17 cellular contexts compared by ENCODE assay signal in genomic region chr2:238420878-238421694, GRCh38. TPM values are rescaled to one million over a fixed set of nuclear protein-coding genes. Genes with fewer than 3 reads are reported as not detected.
A peak's percentile ranks its signal among the peaks of the same experiment; 100 is the strongest.
DNase-seq lines count a peak whose midpoint lies in the region; ATAC-seq, FAIRE-seq and TF ChIP-seq lines count a peak whose summit lies in the region.
"Had no signal": no experiment of that assay in that cellular context is flagged by ENCODE, and none has a peak within 500 bp of the region (broad histone marks: within the 10 kb centered on the region; RNA-seq: fewer than 3 reads in every experiment).

No MANE protein-coding gene starts in this region.

- TF ChIP-seq CTCF in liver (IDR thresholded peaks at IDR 0.05; ENCODE audit: low read depth, low read length, missing input control) (no peak), HepG2 (CRISPR knock-in tag; IDR thresholded peaks at IDR 0.05) (no peak), mammary epithelial cell (conservative IDR thresholded peaks at IDR 0.05 in 1 of 2, IDR thresholded peaks at IDR 0.05 in 1 of 2; ENCODE audit: extremely low read depth in 1 of 2, insufficient read depth in 1 of 2, low read depth in 1 of 2, low read length in 2 of 2) (no peak), MM.1S (IDR thresholded peaks at IDR 0.05; ENCODE audit: low read length) (no peak)

- peak overlapping the region; percentile 22 for H3K56ac ChIP-seq in mesendoderm (ENCODE audit: low read length)

- H3K36me3 ChIP-seq in liver (ENCODE audit: control insufficient read depth in 4 of 4, insufficient read depth in 3 of 4, low read depth in 1 of 4, low read length in 3 of 4) (no peaks in the 10 kb centered on the region), HepG2 (replicated peaks in 1 of 2; ENCODE audit: control insufficient read depth in 1 of 2, insufficient read depth in 2 of 2, low read length in 2 of 2) (no peaks in the 10 kb centered on the region), mammary epithelial cell (ENCODE audit: insufficient read depth, low read length) (no peaks in the 10 kb centered on the region), mesendoderm (ENCODE audit: control insufficient read depth, insufficient read depth, low read length) (no peaks in the 10 kb centered on the region), MM.1S (replicated peaks; ENCODE audit: insufficient read depth, low read length) (no peaks in the 10 kb centered on the region)
- H3K36me3 ChIP-seq: left lung had no signal

- no TSS peak for BruUV-seq in HepG2 (replicated peaks; lab: Mats Ljungman, UMichigan)
- BruUV-seq in mammary epithelial cell (replicated peaks; lab: Mats Ljungman, UMichigan) = no TSS peak

- WGBS in liver = 73% methylated on average over 16 of the region's 16 CpGs
- WGBS in HepG2 (ENCODE audit: low lambda C conversion rate) = 81% methylated on average over 16 of the region's 16 CpGs
- WGBS in mammary epithelial cell (ENCODE audit: low coverage, missing lambda C conversion rate) = 26% methylated on average over 15 of the region's 16 CpGs
- WGBS in mesendoderm (ENCODE audit: extremely low coverage, insufficient coverage, low lambda C conversion rate) = no CpG with 5 or more reads among the region's 16 CpGs

- CTCF ChIA-PET in HepG2 (lab: Yijun Ruan, JAX; ENCODE audit: low intra/inter-chr PET ratio, low total read pairs) = no interaction called here
- CTCF ChIA-PET in mammary epithelial cell (lab: Charles Lee; ENCODE audit: low non-redundant PET) = no interaction called here

- H3K4me3 ChIP-seq in liver (ENCODE audit: low read depth in 1 of 3, low read length in 3 of 3) (no peak overlapping the region), HepG2 (replicated peaks in 1 of 3; ENCODE audit: insufficient read depth in 1 of 3, low read depth in 2 of 3, low read length in 3 of 3) (no peak overlapping the region), mammary epithelial cell (replicated peaks in 1 of 3; ENCODE audit: insufficient read depth in 1 of 3, low read depth in 2 of 3, low read length in 3 of 3) (no peak overlapping the region), mesendoderm (ENCODE audit: low read length) (no peak overlapping the region), MM.1S (ENCODE audit: low read length) (no peak overlapping the region)
- H3K4me3 ChIP-seq: left lung had no signal

- intact Hi-C loops in HepG2 (cut with micrococcal nuclease; ENCODE audit: unreplicated experiment) = no loop called here
- intact Hi-C loops in mammary epithelial cell (cut with micrococcal nuclease) = no loop called here

- H2BK120ac ChIP-seq in mesendoderm (ENCODE audit: low read depth, low read length) = no peak overlapping the region

- no peak overlapping the region for H3K9ac ChIP-seq in liver (ENCODE audit: low read depth in 1 of 2, low read length in 2 of 2)
- H3K9ac ChIP-seq in HepG2 (ENCODE audit: insufficient read depth, low read depth, low read length) = no peak overlapping the region
- no peak overlapping the region for H3K9ac ChIP-seq in mammary epithelial cell (ENCODE audit: insufficient read depth, low read length)
- peak overlapping the region; percentile 11 for H3K9ac ChIP-seq in mesendoderm (ENCODE audit: low read length)
- no peak overlapping the region for H3K9ac ChIP-seq in MM.1S (ENCODE audit: low read length)

- H3K4me2 ChIP-seq in HepG2 (ENCODE audit: low read depth, low read length) (no peak overlapping the region), mammary epithelial cell (ENCODE audit: insufficient read depth, low read depth, low read length) (peak overlapping the region; percentile 35), mesendoderm (ENCODE audit: low read length) (no peak overlapping the region), MM.1S (ENCODE audit: low read depth, low read length) (no peak overlapping the region)

- no peak overlapping the region for H3K18ac ChIP-seq in mesendoderm (ENCODE audit: low read length)

- no peaks in the 10 kb centered on the region for H3K9me2 ChIP-seq in MM.1S (replicated peaks; ENCODE audit: insufficient read depth, low read length)

- H3F3A ChIP-seq in MM.1S (ENCODE audit: insufficient read depth, low read length) = peaks cover 4% of the 10 kb centered on the region; the same call in 1 of the 2 replicates

- dilution Hi-C loops in mammary epithelial cell (cut with HindIII; ENCODE audit: low sequenced_read_pairs) = no loop called here

- H2BK5ac ChIP-seq in mesendoderm (ENCODE audit: low read length) = no peak overlapping the region

- no peak overlapping the region for H2BK15ac ChIP-seq in mesendoderm (replicated peaks; ENCODE audit: low read depth)

- no peak overlapping the region for H3K23ac ChIP-seq in mesendoderm (ENCODE audit: low read length)

- H2AFZ ChIP-seq in HepG2 (ENCODE audit: low read length) (no peak overlapping the region), mammary epithelial cell (ENCODE audit: low read depth, low read length) (peak overlapping the region; percentile 21), MM.1S (ENCODE audit: low read length) (no peak overlapping the region)

- H4K20me1 ChIP-seq in HepG2 (ENCODE audit: insufficient read depth, low read length) = no peaks in the 10 kb centered on the region
- no peaks in the 10 kb centered on the region for H4K20me1 ChIP-seq in mammary epithelial cell (ENCODE audit: insufficient read depth, low read length)
- H4K20me1 ChIP-seq in MM.1S (ENCODE audit: insufficient read depth, low read length) = no peaks in the 10 kb centered on the region

- H4K8ac ChIP-seq in mesendoderm (ENCODE audit: low read depth, low read length) = no peak overlapping the region

- peaks cover 0 to 7% (median 4%) of the 10 kb centered on the region in 4 donors for H3K4me1 ChIP-seq in liver (ENCODE audit: control insufficient read depth in 4 of 4, insufficient read depth in 4 of 4, low read length in 3 of 4)
- peaks cover 9% of the 10 kb centered on the region for H3K4me1 ChIP-seq in HepG2 (ENCODE audit: insufficient read depth, low read length)
- H3K4me1 ChIP-seq in mammary epithelial cell (ENCODE audit: insufficient read depth, low read length) = peaks cover 10% of the 10 kb centered on the region
- peaks cover 2% of the 10 kb centered on the region for H3K4me1 ChIP-seq in mesendoderm (ENCODE audit: control insufficient read depth, low read depth, low read length)
- 0 out of 2 replicates have a peak, but pooled peaks cover 3% of the 10 kb centered on the region for H3K4me1 ChIP-seq in MM.1S (ENCODE audit: low read length)

- no peaks in the 10 kb centered on the region for H3K79me1 ChIP-seq in mesendoderm (ENCODE audit: low read length)

- no peaks in the 10 kb centered on the region for H3K27me3 ChIP-seq in liver (ENCODE audit: control insufficient read depth in 4 of 4, insufficient read depth in 4 of 4, low read length in 3 of 4)
- no peaks in the 10 kb centered on the region for H3K27me3 ChIP-seq in HepG2 (ENCODE audit: control insufficient read depth in 1 of 2, insufficient read depth in 2 of 2, low read length in 2 of 2)
- H3K27me3 ChIP-seq in mammary epithelial cell (ENCODE audit: insufficient read depth, low read length) = no peaks in the 10 kb centered on the region
- no peaks in the 10 kb centered on the region for H3K27me3 ChIP-seq in mesendoderm (ENCODE audit: insufficient read depth, low read length, poor library complexity)
- H3K27me3 ChIP-seq in MM.1S (replicated peaks; ENCODE audit: insufficient read depth, low read length) = no peaks in the 10 kb centered on the region
- H3K27me3 ChIP-seq: left lung had no signal

- no peak for FAIRE-seq in HepG2 (lab: Jason Lieb, UNC)
- FAIRE-seq: frontal cortex had no signal

- no peak overlapping the region for H2AK5ac ChIP-seq in mesendoderm (ENCODE audit: low read length)

- in situ Hi-C loops in HepG2 (cut with HindIII; ENCODE audit: extremely low pct_ligation_motif_present, low pct_unique_long_range_greater_than_20kb) (no loop called here), mammary epithelial cell (cut with MboI; ENCODE audit: low sequenced_read_pairs in 2 of 2) (no loop called here)

- no peak overlapping the region for H3K4ac ChIP-seq in mesendoderm (ENCODE audit: low read depth, low read length)

- TF ChIP-seq RAD21 in liver (IDR thresholded peaks at IDR 0.05) (no peak), HepG2 (CRISPR knock-in tag; IDR thresholded peaks at IDR 0.05) (no peak)

- H3K27ac ChIP-seq in liver (ENCODE audit: low read depth in 1 of 2, low read length in 2 of 2) (no peak overlapping the region), HepG2 (ENCODE audit: extremely low read length, insufficient read depth, low read length) (no peak overlapping the region), mammary epithelial cell (ENCODE audit: insufficient read depth, low read depth, low read length) (no peak overlapping the region), mesendoderm (ENCODE audit: low read depth, low read length) (no peak overlapping the region), MM.1S (ENCODE audit: low read length) (no peak overlapping the region)
- H3K27ac ChIP-seq: left lung had no signal

- TF ChIP-seq EP300 in HepG2 (IDR thresholded peaks at IDR 0.05; ENCODE audit: low read depth in 2 of 2, low read length in 2 of 2) = no peak
- TF ChIP-seq EP300 in HepG2 (CRISPR knock-in tag; IDR thresholded peaks at IDR 0.05; ENCODE audit: borderline replicate concordance) = no peak

- ATAC-seq in HepG2 = no peak
- ATAC-seq in GM19467 (IDR thresholded peaks at IDR 0.05; ENCODE audit: unreplicated experiment) = no peak
- ATAC-seq: left lung had no signal

- no peak for TF ChIP-seq POLR2A in HepG2 (IDR thresholded peaks at IDR 0.05; ENCODE audit: insufficient read depth in 1 of 2, low read depth in 2 of 2, low read length in 2 of 2)

- H3K9me3 ChIP-seq in liver (ENCODE audit: control insufficient read depth in 4 of 4, low read length in 3 of 4) = peaks cover 0 to 2% (median under 1%) of the 10 kb centered on the region in 4 donors
- H3K9me3 ChIP-seq in HepG2 (ENCODE audit: low read length) = no peaks in the 10 kb centered on the region
- H3K9me3 ChIP-seq in mammary epithelial cell (replicated peaks; ENCODE audit: insufficient read depth, low read length) = no peaks in the 10 kb centered on the region
- H3K9me3 ChIP-seq in MM.1S (replicated peaks; ENCODE audit: insufficient read depth, low read length) = no peaks in the 10 kb centered on the region
- H3K9me3 ChIP-seq: left lung had no signal

- H4K5ac ChIP-seq in mesendoderm (ENCODE audit: low read length) = no peak overlapping the region

- no peak for DNase-seq in HepG2 (ENCODE audit: low spot score)
- DNase-seq in mammary epithelial cell = peak; percentile 36
- DNase-seq in mesendoderm = peak; percentile 54
- no peak for DNase-seq in NCI-H1930 (lab: John Stamatoyannopoulos, UW)
- no peak for DNase-seq in MM.1S
- no peak for DNase-seq in EL
- DNase-seq: ACHN; activated naive CD8-positive, alpha-beta T cell treated with anti-CD3 and anti-CD28 coated beads for 36 hours; left lung; NCI-H1092 treated with DMSO at 0.1 percent for 48 hours; NCI-H510A; nucleus accumbens; SIG-M5; stimulated activated CD4-positive, alpha-beta T cell treated with anti-CD3 and anti-CD28 coated beads, Interleukin-15, amount 100 ng/mL, for 24 hours had no signal

- POLR2A ChIA-PET in HepG2 (lab: Yijun Ruan, JAX) = no interaction called here

- H3K79me2 ChIP-seq in HepG2 (ENCODE audit: insufficient read depth, low read length) = no peaks in the 10 kb centered on the region
- H3K79me2 ChIP-seq in mammary epithelial cell (ENCODE audit: insufficient read depth, low read length) = no peaks in the 10 kb centered on the region
- no peaks in the 10 kb centered on the region for H3K79me2 ChIP-seq in mesendoderm (ENCODE audit: control insufficient read depth, insufficient read depth, low read length)
- no peaks in the 10 kb centered on the region for H3K79me2 ChIP-seq in MM.1S (ENCODE audit: low read length)

RNA-seq across cellular contexts. Expression of gene ASB1, which starts 5.6 kb away (rescaled TPM):
- 10 to 100 TPM; 11.5 to 15.2 TPM for total RNA-seq in liver
- 1 to 10 TPM; 6.1 to 9.4 TPM for polyA plus RNA-seq in liver
- total RNA-seq in HepG2 (2016; rRNA removed; fragmentation: Illumina TruSeq; extraction: Trizol) = 47.5 and 48.6 TPM in 2 replicates
- total RNA-seq in HepG2 (2016; cell fraction: cytosol; rRNA removed; fragmentation: Illumina TruSeq; extraction: Trizol; ENCODE audit: low read depth) = 36.1 and 38.8 TPM in 2 replicates
- total RNA-seq in HepG2 (2016; cell fraction: insoluble cytoplasmic fraction; rRNA removed; fragmentation: Illumina TruSeq; extraction: Trizol) = 42.9 and 49.7 TPM in 2 replicates
- 46.0 and 48.9 TPM in 2 replicates for total RNA-seq in HepG2 (2016; cell fraction: membrane; rRNA removed; fragmentation: Illumina TruSeq; extraction: Trizol)
- 36.1 and 43.2 TPM in 2 replicates for total RNA-seq in HepG2 (2016; cell fraction: nucleus; rRNA removed; fragmentation: Illumina TruSeq; extraction: Trizol)
- polyA plus RNA-seq in HepG2 (2011; rRNA removed) = 45.6 and 49.2 TPM in 2 replicates
- 33.5 and 52.6 TPM in 2 replicates for polyA plus RNA-seq in HepG2 (2011; cell fraction: cytosol; rRNA removed)
- polyA plus RNA-seq in HepG2 (2011; cell fraction: nucleus; rRNA removed) = 151 and 167 TPM in 2 replicates
- polyA plus RNA-seq in HepG2 (2012) = 36.1 and 37.5 TPM in 2 replicates
- polyA plus RNA-seq in HepG2 (2016; cell fraction: cytosol; fragmentation: Illumina TruSeq; extraction: Trizol; ENCODE audit: low read depth) = 39.0 and 42.6 TPM in 2 replicates
- 48.6 and 51.7 TPM in 2 replicates for polyA plus RNA-seq in HepG2 (2016; cell fraction: insoluble cytoplasmic fraction; fragmentation: Illumina TruSeq; extraction: Trizol; ENCODE audit: low read depth)
- polyA plus RNA-seq in HepG2 (2016; cell fraction: membrane; fragmentation: Illumina TruSeq; extraction: Trizol; ENCODE audit: low read depth) = 45.0 and 48.7 TPM in 2 replicates
- polyA plus RNA-seq in HepG2 (2016; cell fraction: nucleus; fragmentation: Illumina TruSeq; extraction: Trizol; ENCODE audit: insufficient read depth, low read depth) = 83.8 and 85.3 TPM in 2 replicates
- 19.6 and 68.1 TPM in 2 replicates for polyA minus RNA-seq in HepG2 (2011; rRNA and poly(A)+ RNA removed; ENCODE audit: low replicate concordance)
- polyA minus RNA-seq in HepG2 (2011; cell fraction: cytosol; rRNA and poly(A)+ RNA removed) = 23.7 TPM in 2 replicates
- 45.2 and 49.1 TPM in 2 replicates for polyA minus RNA-seq in HepG2 (2011; cell fraction: nucleus; rRNA and poly(A)+ RNA removed)
- 10 to 100 TPM; 26.8 to 49.5 TPM for total RNA-seq in mammary epithelial cell
- polyA plus RNA-seq in mammary epithelial cell = 31.6 TPM
- 109 TPM for polyA minus RNA-seq in mammary epithelial cell
- polyA plus RNA-seq in mesendoderm (2013, experiment 1 of 2) = 22.0 TPM
- polyA plus RNA-seq in mesendoderm (2013, experiment 2 of 2) = 22.2 TPM

Comparison
In these comparisons a context has a peak if more than half of its experiments do, and no peak if none do; other contexts are left out.
1. DNase-seq: peak in mammary epithelial cell (single experiment) and mesendoderm (single experiment); none in HepG2 (single experiment), NCI-H1930 (0 of 2), MM.1S (single experiment) and EL (single experiment).